8 cellular contexts compared by ENCODE assay signal in genomic region chrX:150364347-150365050, GRCh38. TPM values are rescaled to one million over a fixed set of nuclear protein-coding genes. Genes with fewer than 3 reads are reported as not detected.
DNase-seq lines count a peak whose midpoint lies in the region; ATAC-seq and TF ChIP-seq lines count a peak whose summit lies in the region.

No MANE protein-coding gene starts in this region.

- H3K9me3 Mint-ChIP-seq in activated T-helper 17 cell treated with anti-CD3 and anti-CD28 coated beads, Interleukin-2, amount 50 U/mL, for 72 hours: no peaks in the 10 kb centered on the region
- H3K9me3 Mint-ChIP-seq in glutamatergic neuron (ENCODE audit: unreplicated experiment): peaks cover 5% of the 10 kb centered on the region

- no peak for ATAC-seq in activated T-helper 17 cell treated with anti-CD3 and anti-CD28 coated beads, Interleukin-2, amount 50 U/mL, for 72 hours (replicated peaks)
- ATAC-seq in GM19035 (IDR thresholded peaks at IDR 0.05; ENCODE audit: unreplicated experiment): no peak

- no peaks in the 10 kb centered on the region for H3K36me3 ChIP-seq in HUES64 (ENCODE audit: insufficient read depth, low read length)
- H3K36me3 ChIP-seq in ovary: no peaks in the 10 kb centered on the region

- H3K9ac ChIP-seq in HUES64 (ENCODE audit: low read depth, low read length): no peak overlapping the region

- no peaks in the 10 kb centered on the region for H3K36me3 Mint-ChIP-seq in activated T-helper 17 cell treated with anti-CD3 and anti-CD28 coated beads, Interleukin-2, amount 50 U/mL, for 72 hours (ENCODE audit: low read depth)
- no peaks in the 10 kb centered on the region for H3K36me3 Mint-ChIP-seq in glutamatergic neuron (ENCODE audit: unreplicated experiment)

- H3K4me3 ChIP-seq in AG10803 (ENCODE audit: low read length) (peak overlapping the region; percentile 76), HUES64 (ENCODE audit: low read length) (peak overlapping the region; percentile 60), ovary (peak overlapping the region; percentile 52)

- no peaks in the 10 kb centered on the region for H3K4me1 Mint-ChIP-seq in activated T-helper 17 cell treated with anti-CD3 and anti-CD28 coated beads, Interleukin-2, amount 50 U/mL, for 72 hours
- H3K4me1 Mint-ChIP-seq in glutamatergic neuron (ENCODE audit: low read depth, unreplicated experiment): peaks cover 5% of the 10 kb centered on the region

- intact Hi-C loops in ovary (cut with DNase I): loop anchor here (5.0 to 10.0 kb wide), 8 partner anchors 113 to 410 kb away; no protein-coding TSS in a partner anchor

- no peak for TF ChIP-seq EP300 in ovary (IDR thresholded peaks at IDR 0.05)

- no peak for DNase-seq in AG10803 (ENCODE audit: low read depth)
- peak; percentile 28 for DNase-seq in glutamatergic neuron
- DNase-seq in ovary: peak; percentile 20 to 59 (median 43)
- no peak for DNase-seq in H4 (ENCODE audit: low spot score)
- no peak for DNase-seq in AG08395 (ENCODE audit: low spot score)

- under 1% methylated on average over 54 of the region's 66 CpGs for WGBS in HUES64
- 30 to 39% (median 34%) methylated on average over 63 to 66 of the region's 66 CpGs for WGBS in ovary, 3 donors

- no peak overlapping the region for H3K27ac Mint-ChIP-seq in activated T-helper 17 cell treated with anti-CD3 and anti-CD28 coated beads, Interleukin-2, amount 50 U/mL, for 72 hours
- H3K27ac Mint-ChIP-seq in glutamatergic neuron (ENCODE audit: unreplicated experiment): no peak overlapping the region

- TF ChIP-seq CTCF in AG10803 (conservative IDR thresholded peaks at IDR 0.05; ENCODE audit: low read length) (no peak), glutamatergic neuron (IDR thresholded peaks at IDR 0.05; ENCODE audit: partially characterized antibody, unreplicated experiment) (no peak), ovary (IDR thresholded peaks at IDR 0.05) (no peak)

- no peaks in the 10 kb centered on the region for H3K9me3 ChIP-seq in HUES64 (ENCODE audit: insufficient read depth, low read depth, low read length)
- no peaks in the 10 kb centered on the region for H3K9me3 ChIP-seq in ovary

- H3K4me1 ChIP-seq in HUES64 (ENCODE audit: insufficient read depth, low read length) (peaks cover 4% of the 10 kb centered on the region), ovary (ENCODE audit: insufficient read depth) (peaks cover 3% of the 10 kb centered on the region)

- H3K27me3 Mint-ChIP-seq in activated T-helper 17 cell treated with anti-CD3 and anti-CD28 coated beads, Interleukin-2, amount 50 U/mL, for 72 hours: no peaks in the 10 kb centered on the region
- H3K27me3 Mint-ChIP-seq in glutamatergic neuron (ENCODE audit: unreplicated experiment): peaks cover 7% of the 10 kb centered on the region

- no peak for TF ChIP-seq POLR2A in ovary (IDR thresholded peaks at IDR 0.05)

- H3K27me3 ChIP-seq in HUES64 (ENCODE audit: insufficient read depth, low read length): peaks cover 71% of the 10 kb centered on the region
- no peaks in the 10 kb centered on the region for H3K27me3 ChIP-seq in ovary

- H3K27ac ChIP-seq in HUES64 (ENCODE audit: low read depth, low read length): no peak overlapping the region
- peak overlapping the region; percentile 75 to 88 for H3K27ac ChIP-seq in ovary

- H3K4me3 Mint-ChIP-seq in activated T-helper 17 cell treated with anti-CD3 and anti-CD28 coated beads, Interleukin-2, amount 50 U/mL, for 72 hours: peak overlapping the region; percentile 54
- H3K4me3 Mint-ChIP-seq in glutamatergic neuron (ENCODE audit: unreplicated experiment): peak overlapping the region; percentile 46

RNA-seq across cellular contexts. Expression of gene MAMLD1, which starts 1.4 kb away (rescaled TPM):
- polyA plus RNA-seq in HUES64 (2013, experiment 1 of 2): 0.40 TPM
- polyA plus RNA-seq in HUES64 (2013, experiment 2 of 2): 0.70 TPM
- total RNA-seq in activated T-helper 17 cell treated with anti-CD3 and anti-CD28 coated beads, Interleukin-2, amount 50 U/mL, for 72 hours: 1 to 10 TPM; 1.9 to 2.1 TPM
- total RNA-seq in glutamatergic neuron (ENCODE audit: unreplicated experiment) (0.25 TPM), ovary (10 to 100 TPM in 5 of 7 donors, 1 to 10 TPM in 2; 7.1 to 37.9 (median 27.4) TPM)
- polyA plus RNA-seq in ovary: 10 to 100 TPM; 17.7 to 20.7 TPM
- 0.35 and 1.6 TPM in 2 replicates for total RNA-seq in H4 (2014; rRNA removed; shearing (Covaris generic))

Comparison
In these comparisons a context has a peak if more than half of its experiments do, and no peak if none do; other contexts are left out.
1. DNase-seq: peak in glutamatergic neuron (single experiment) and ovary (5 of 5); none in AG10803 (single experiment), H4 (single experiment) and AG08395 (single experiment).
2. Peak in every context shown above with its lines, with median percentiles within 50 percentile points of each other: H3K4me3 ChIP-seq.